ENCODE assay signal across 15 cellular contexts in genomic region chr2:215413484-215413777, GRCh38. TPM values are rescaled to one million over a fixed set of nuclear protein-coding genes. Genes with fewer than 3 reads are reported as not detected.
DNase-seq lines count a peak whose midpoint lies in the region; ATAC-seq, FAIRE-seq and TF ChIP-seq lines count a peak whose summit lies in the region.
"Had no signal": no experiment of that assay in that cellular context is flagged by ENCODE, and none has a peak within 500 bp of the region (broad histone marks: within the 10 kb centered on the region; RNA-seq: fewer than 3 reads in every experiment).

No MANE protein-coding gene starts in this region.

- H3K18ac ChIP-seq in IMR-90 (ENCODE audit: low read depth, low read length) = no peak overlapping the region

- peak overlapping the region; percentile 39; the same call in 1 of the 2 replicates for H4K5ac ChIP-seq in IMR-90 (ENCODE audit: low read depth, low read length)

- TF ChIP-seq CTCF in A549 (IDR thresholded peaks at IDR 0.05) (no peak), IMR-90 (conservative IDR thresholded peaks at IDR 0.05; ENCODE audit: low read depth, low read length) (no peak), osteoblast (IDR thresholded peaks at IDR 0.05; ENCODE audit: extremely low read depth, low read depth, low read length) (no peak)

- H3K4me1 ChIP-seq in A549 = peaks cover 87% of the 10 kb centered on the region
- H3K4me1 ChIP-seq in IMR-90 (ENCODE audit: control insufficient read depth, insufficient read depth, low read length) = peaks cover 18% of the 10 kb centered on the region
- peaks cover 82% of the 10 kb centered on the region for H3K4me1 ChIP-seq in osteoblast (ENCODE audit: insufficient read depth, low read length)
- H3K4me1 ChIP-seq: HAP-1 had no signal

- TSS peak; percentile 22 for BruUV-seq in IMR-90 (replicated peaks; lab: Mats Ljungman, UMichigan)

- H3K9me3 ChIP-seq in A549 (no peaks in the 10 kb centered on the region), IMR-90 (ENCODE audit: control insufficient read depth, insufficient read depth, low read length) (no peaks in the 10 kb centered on the region), osteoblast (ENCODE audit: low read depth, low read length) (no peaks in the 10 kb centered on the region)
- H3K9me3 ChIP-seq: HAP-1 had no signal

- H2AFZ ChIP-seq in IMR-90 (replicated peaks; ENCODE audit: low read length, poor library complexity) (no peak overlapping the region), osteoblast (ENCODE audit: low read length) (no peak overlapping the region)

- no peaks in the 10 kb centered on the region for H3K27me3 ChIP-seq in IMR-90 (ENCODE audit: control insufficient read depth, insufficient read depth, low read length)
- no peaks in the 10 kb centered on the region for H3K27me3 ChIP-seq in osteoblast (ENCODE audit: insufficient read depth, low read length)

- ATAC-seq in A549 (no peak), IMR-90 (ENCODE audit: low read depth) (no peak), GM21447 (IDR thresholded peaks at IDR 0.05; ENCODE audit: unreplicated experiment) (no peak), GM21390 (IDR thresholded peaks at IDR 0.05; ENCODE audit: unreplicated experiment) (no peak)

- no peak for TF ChIP-seq EP300 in A549 (IDR thresholded peaks at IDR 0.05)

- H4K8ac ChIP-seq in IMR-90 (ENCODE audit: low read depth in 2 of 2, low read length in 2 of 2) = 0 out of 4 replicates have a peak overlapping the region, but pooled peaks have one; percentile 9 to 10

- peak overlapping the region; percentile 67; the same call in 1 of the 3 replicates for H2BK15ac ChIP-seq in IMR-90 (ENCODE audit: low read depth, low read length)

- FAIRE-seq in A549 (lab: Jason Lieb, UNC) = no peak

- H3K56ac ChIP-seq in IMR-90 (ENCODE audit: extremely low read depth, insufficient read depth, low read length) = no peak overlapping the region

- H4K20me1 ChIP-seq in IMR-90 (ENCODE audit: insufficient read depth, low read length) = peaks cover 14% of the 10 kb centered on the region; the same call in 1 of the 2 replicates
- peaks cover 49% of the 10 kb centered on the region for H4K20me1 ChIP-seq in osteoblast (ENCODE audit: insufficient read depth, low read length)

- peak overlapping the region; percentile 48 for H2BK5ac ChIP-seq in IMR-90 (ENCODE audit: low read depth, low read length, poor library complexity, severe bottlenecking)

- in situ Hi-C loops in IMR-90 (cut with MboI; ENCODE audit: low sequenced_read_pairs) = no loop called here

- H2BK120ac ChIP-seq in IMR-90 (ENCODE audit: low read depth, low read length) = peak overlapping the region; percentile 28; the same call in 1 of the 2 replicates

- H3K4ac ChIP-seq in IMR-90 (ENCODE audit: low read depth, low read length) = no peak overlapping the region

- 100% methylated on average over 1 of the region's 1 CpG for WGBS in A549 (ENCODE audit: missing lambda C conversion rate)
- 100% methylated on average over 1 of the region's 1 CpG; no CpG with 5 or more reads in 1 of the 2 experiments for WGBS in IMR-90 (ENCODE audit: extremely low coverage in 2 of 2, insufficient read length in 1 of 2), 2 experiments

- TF ChIP-seq POLR2A in A549 (IDR thresholded peaks at IDR 0.05; ENCODE audit: low read length) (no peak), IMR-90 (IDR thresholded peaks at IDR 0.05; ENCODE audit: low read depth, low read length) (no peak)

- TF ChIP-seq RAD21 in A549 (conservative IDR thresholded peaks at IDR 0.05 in 1 of 2, IDR thresholded peaks at IDR 0.05 in 1 of 2) (no peak), IMR-90 (IDR thresholded peaks at IDR 0.05; ENCODE audit: low read length) (no peak)

- CTCF ChIA-PET in A549 (lab: Yijun Ruan, JAX) (no interaction called here), IMR-90 (lab: Yijun Ruan, JAX) (no interaction called here)

- peak overlapping the region; percentile 76; the same call in 1 of the 2 replicates for H3K14ac ChIP-seq in IMR-90 (replicated peaks; ENCODE audit: low read depth, low read length)

- H3K4me2 ChIP-seq in A549 (peak overlapping the region; percentile 52), IMR-90 (ENCODE audit: low read depth, low read length) (no peak overlapping the region), osteoblast (ENCODE audit: insufficient read depth, low read length) (no peak overlapping the region)

- DNase-seq in A549 (ENCODE audit: low read depth in 1 of 2, low spot score in 1 of 2) (no peak), IMR-90 (no peak), epithelial cell of prostate (ENCODE audit: low read depth, low spot score) (no peak), osteoblast (ENCODE audit: insufficient read length, low spot score, missing footprints) (no peak), cardiac septum (ENCODE audit: low spot score) (no peak), COR-L47 (lab: John Stamatoyannopoulos, UW) (no peak)
- DNase-seq: EL, NCI-H1105 treated with DMSO at 0.1 percent for 48 hours, NCI-H187, NCI-H226, NCI-H524 treated with DMSO at 0.1 percent for 48 hours had no signal

- dilution Hi-C loops in IMR-90 (cut with HindIII; ENCODE audit: low sequenced_read_pairs, unreplicated experiment) = no loop called here

- intact Hi-C loops in IMR-90 (cut with micrococcal nuclease) (no loop called here), cardiac septum (cut with DNase I) (no loop called here)

- peak overlapping the region; percentile 72 to 79 for H3K27ac ChIP-seq in A549
- no peak overlapping the region for H3K27ac ChIP-seq in IMR-90 (ENCODE audit: insufficient read depth, low read length)
- peak overlapping the region; percentile 24 for H3K27ac ChIP-seq in epithelial cell of prostate
- H3K27ac ChIP-seq in osteoblast (ENCODE audit: low read depth, low read length) = peak overlapping the region; percentile 43
- H3K27ac ChIP-seq: C4-2B had no signal

- POLR2A ChIA-PET in A549 (lab: Yijun Ruan, JAX) (no interaction called here), IMR-90 (lab: Charles Lee; ENCODE audit: unreplicated experiment) (no interaction called here)

- H3K4me3 ChIP-seq in A549 = no peak overlapping the region
- no peak overlapping the region for H3K4me3 ChIP-seq in IMR-90 (ENCODE audit: insufficient read depth, low read depth, low read length)
- no peak overlapping the region for H3K4me3 ChIP-seq in osteoblast (ENCODE audit: insufficient read depth, low read length)
- H3K4me3 ChIP-seq: HAP-1 had no signal

- H2AK9ac ChIP-seq in IMR-90 (replicated peaks; ENCODE audit: low read depth, low read length, poor library complexity) = no peak overlapping the region

- peaks cover 11% of the 10 kb centered on the region for H3K79me2 ChIP-seq in osteoblast (ENCODE audit: insufficient read depth, low read length)

- 0 out of 2 replicates have a peak overlapping the region, but pooled peaks have one; percentile 53 for H2AK5ac ChIP-seq in IMR-90 (ENCODE audit: low read depth, low read length)

- H3K36me3 ChIP-seq in IMR-90 (ENCODE audit: control insufficient read depth, insufficient read depth, low read length) (peaks cover 62% of the 10 kb centered on the region), osteoblast (ENCODE audit: insufficient read depth, low read length) (peaks cover 92% of the 10 kb centered on the region)
- H3K36me3 ChIP-seq: HAP-1 had no signal

- H4K91ac ChIP-seq in IMR-90 (ENCODE audit: insufficient read depth, low read depth, low read length) = no peak overlapping the region

- peak overlapping the region; percentile 79; the same call in 1 of the 2 replicates for H3K23ac ChIP-seq in IMR-90 (ENCODE audit: low read depth, low read length)

- peak overlapping the region; percentile 41; the same call in 1 of the 2 replicates for H2BK20ac ChIP-seq in IMR-90 (ENCODE audit: low read depth, low read length)

- no peak overlapping the region for H3K9ac ChIP-seq in IMR-90 (ENCODE audit: low read depth, low read length)

- peaks cover 15% of the 10 kb centered on the region for H3K9me1 ChIP-seq in IMR-90 (ENCODE audit: insufficient read depth, low read length)

- H3K79me1 ChIP-seq in IMR-90 (ENCODE audit: low read depth in 1 of 2, low read length in 2 of 2) = peaks cover 23 to 46% of the 10 kb centered on the region in 2 experiments

TF ChIP-seq in A549, 52 proteins besides CTCF, POLR2A, EP300 and RAD21 (continues in another document):
- TF ChIP-seq GATA3 (IDR thresholded peaks at IDR 0.05; ENCODE audit: borderline replicate concordance) (no peak), RFX5 (IDR thresholded peaks at IDR 0.05) (no peak), MAX (IDR thresholded peaks at IDR 0.05) (no peak), MAFK (IDR thresholded peaks at IDR 0.05; ENCODE audit: partially characterized antibody) (no peak), FOSB (CRISPR knock-in tag; IDR thresholded peaks at IDR 0.05) (no peak), ESRRA (IDR thresholded peaks at IDR 0.05; ENCODE audit: borderline replicate concordance, low read length) (no peak)

TF ChIP-seq in IMR-90, 13 proteins besides CTCF, POLR2A, EP300 and RAD21:
- TF ChIP-seq RCOR1 (IDR thresholded peaks at IDR 0.05; ENCODE audit: insufficient replicate concordance, low read length) (no peak), BHLHE40 (IDR thresholded peaks at IDR 0.05; ENCODE audit: low read depth, low read length) (no peak), ELK1 (IDR thresholded peaks at IDR 0.05; ENCODE audit: borderline replicate concordance, low read depth, low read length) (no peak), MAZ (IDR thresholded peaks at IDR 0.05; ENCODE audit: borderline replicate concordance, low read depth, low read length) (no peak), CHD1 (IDR thresholded peaks at IDR 0.05; ENCODE audit: low read depth, low read length) (no peak)

RNA-seq across cellular contexts. Expression of gene FN1, which starts 22.4 kb away (rescaled TPM):
- polyA plus RNA-seq in A549 (2011; rRNA removed) (500 and 982 TPM in 2 replicates), A549 (2017; fragmentation: RNase III; extraction: RNeasy Plus Mini Kit Qiagen cat#74134 plus additional on column Dnase treatment) (157 to 223 TPM (median 203 TPM) in 3 replicates), IMR-90 (2012; rRNA removed) (11,046 and 13,004 TPM in 2 replicates)
- 90.1 and 100 TPM in 2 replicates for polyA plus RNA-seq in A549 (2012; cell fraction: cytosol; rRNA removed)
- polyA plus RNA-seq in A549 (2012; cell fraction: nucleus; rRNA removed) = 388 and 415 TPM in 2 replicates
- 1,062 and 1,397 TPM in 2 replicates for polyA minus RNA-seq in A549 (2011; rRNA and poly(A)+ RNA removed)
- total RNA-seq in IMR-90 (2012; rRNA removed) (7,693 and 8,243 TPM in 2 replicates), osteoblast (18,025 and 18,800 TPM in 2 replicates), cardiac septum (339 TPM)
- 4,918 and 6,925 TPM in 2 replicates for polyA plus RNA-seq in IMR-90 (2012; cell fraction: cytosol; rRNA removed)
- 23,704 and 31,508 TPM in 2 replicates for polyA plus RNA-seq in IMR-90 (2012; cell fraction: nucleus; rRNA removed; ENCODE audit: low replicate concordance)

Comparison
In these comparisons a context has a peak if more than half of its experiments do, and no peak if none do; other contexts are left out.
1. RNA of gene FN1, which starts 22.4 kb away (total RNA-seq): 18,025 to 18,800 TPM in osteoblast and 7,693 to 8,243 TPM in IMR-90; 339 TPM in cardiac septum (single experiment); every median in the first group is over 10 times any median in the second.